29 cellular contexts compared by ENCODE assay signal in genomic region chr1:228739826-228740225, GRCh38. TPM values are rescaled to one million over a fixed set of nuclear protein-coding genes. Genes with fewer than 3 reads are reported as not detected.
DNase-seq lines count a peak whose midpoint lies in the region; ATAC-seq and TF ChIP-seq lines count a peak whose summit lies in the region.
"Had no signal": no experiment of that assay in that cellular context is flagged by ENCODE, and none has a peak within 500 bp of the region (broad histone marks: within the 10 kb centered on the region; RNA-seq: fewer than 3 reads in every experiment).

No MANE protein-coding gene starts in this region.

- POLR2A ChIA-PET in MCF 10A (lab: Yijun Ruan, JAX) = interaction anchor here (0.7 to 1.8 kb wide), 3 partner anchors 11 to 488 kb away, joined by 3 to 5 read pairs (median 3); no protein-coding TSS in a partner anchor
- POLR2A ChIA-PET in activated CD8-positive, alpha-beta T cell treated with anti-CD3 and anti-CD28 coated beads for 36 hours (lab: Charles Lee) = no interaction called here

- H3K36me3 Mint-ChIP-seq in MCF 10A (ENCODE audit: insufficient read depth, unreplicated experiment) = peaks cover 9% of the 10 kb centered on the region
- H3K36me3 Mint-ChIP-seq in activated CD8-positive, alpha-beta T cell treated with anti-CD3 and anti-CD28 coated beads for 36 hours (ENCODE audit: low read depth) = no peaks in the 10 kb centered on the region

- H3K9me3 ChIP-seq in breast epithelium = no peaks in the 10 kb centered on the region
- H3K9me3 ChIP-seq in gastroesophageal sphincter = no peaks in the 10 kb centered on the region
- H3K9me3 ChIP-seq in testis = no peaks in the 10 kb centered on the region
- H3K9me3 ChIP-seq: adrenal gland, colonic mucosa had no signal

- H3K9me3 Mint-ChIP-seq in MCF 10A (ENCODE audit: unreplicated experiment) = no peaks in the 10 kb centered on the region
- H3K9me3 Mint-ChIP-seq in activated CD8-positive, alpha-beta T cell treated with anti-CD3 and anti-CD28 coated beads for 36 hours = no peaks in the 10 kb centered on the region
- H3K9me3 Mint-ChIP-seq: activated CD4-positive, alpha-beta T cell treated with anti-CD3 and anti-CD28 coated beads, Interleukin-2, amount 10 ng/mL, durations not matched to agents 24 days and 14 days; effector memory CD8-positive, alpha-beta T cell had no signal

- H3K27me3 ChIP-seq in breast epithelium (no peaks in the 10 kb centered on the region), gastroesophageal sphincter (no peaks in the 10 kb centered on the region), testis (no peaks in the 10 kb centered on the region)
- H3K27me3 ChIP-seq: adrenal gland, colonic mucosa had no signal

- H3K4me1 ChIP-seq in breast epithelium (peaks cover 0 to 2% of the 10 kb centered on the region in 2 donors), gastroesophageal sphincter (peaks cover 0 to 50% (median 6%) of the 10 kb centered on the region in 3 donors), testis (peaks cover 29% of the 10 kb centered on the region)
- H3K4me1 ChIP-seq: colonic mucosa, foreskin keratinocyte had no signal

- ATAC-seq in gastroesophageal sphincter = no peak
- no peak for ATAC-seq in activated CD8-positive, alpha-beta T cell treated with anti-CD3 and anti-CD28 coated beads for 36 hours
- ATAC-seq: effector memory CD8-positive, alpha-beta T cell; foreskin keratinocyte; left colon; Panc1 had no signal

- intact Hi-C loops in breast epithelium (cut with DNase I; ENCODE audit: low total_unique reads) = loop anchor here (10.0 kb wide), 1 partner anchor 825 kb away; no protein-coding TSS in a partner anchor
- intact Hi-C loops in MCF 10A (cut with micrococcal nuclease) = loop anchor here (5.0 to 10.0 kb wide), 3 partner anchors 162 to 377 kb away; no protein-coding TSS in a partner anchor
- intact Hi-C loops in activated CD8-positive, alpha-beta T cell treated with anti-CD3 and anti-CD28 coated beads for 36 hours (cut with micrococcal nuclease) = no loop called here
- intact Hi-C loops in testis (cut with DNase I; ENCODE audit: low total_unique reads) = loop anchor here (10.0 kb wide), 1 partner anchor 485 kb away; no protein-coding TSS in a partner anchor

- H3K36me3 ChIP-seq in breast epithelium (peaks cover 16% of the 10 kb centered on the region), gastroesophageal sphincter (peaks cover 0 to 64% of the 10 kb centered on the region in 2 donors), testis (ENCODE audit: low read depth, missing control alignments) (no peaks in the 10 kb centered on the region)
- H3K36me3 ChIP-seq: colonic mucosa, WERI-Rb-1 had no signal

- no peak for TF ChIP-seq EP300 in gastroesophageal sphincter (IDR thresholded peaks at IDR 0.05)

- H3K27ac ChIP-seq in breast epithelium (peak overlapping the region; percentile 1 to 94), gastroesophageal sphincter (peak overlapping the region in 3 of 4 donors; percentile 22 to 96 (median 94)), testis (no peak overlapping the region)
- H3K27ac ChIP-seq: colonic mucosa, foreskin keratinocyte, WERI-Rb-1 had no signal

- no peak overlapping the region for H3K4me3 Mint-ChIP-seq in MCF 10A (ENCODE audit: unreplicated experiment)
- no peak overlapping the region for H3K4me3 Mint-ChIP-seq in activated CD8-positive, alpha-beta T cell treated with anti-CD3 and anti-CD28 coated beads for 36 hours
- H3K4me3 Mint-ChIP-seq: activated CD4-positive, alpha-beta T cell treated with anti-CD3 and anti-CD28 coated beads, Interleukin-2, amount 10 ng/mL, durations not matched to agents 24 days and 14 days; effector memory CD8-positive, alpha-beta T cell had no signal

- no TSS peak for BruUV-seq in MCF 10A (replicated peaks; lab: Mats Ljungman, UMichigan)

- WGBS in gastroesophageal sphincter (ENCODE audit: low coverage in 1 of 2), 2 donors = 55 to 70% methylated on average over 3 to 4 of the region's 4 CpGs
- 76 to 77% methylated on average over 4 of the region's 4 CpGs for WGBS in testis, 2 donors

- CTCF ChIA-PET in MCF 10A (lab: Yijun Ruan, JAX) = interaction anchor here (0.7 to 7.4 kb wide), 2 partner anchors 217 to 487 kb away, joined by 3 to 95 read pairs; no protein-coding TSS in a partner anchor
- CTCF ChIA-PET in activated CD8-positive, alpha-beta T cell treated with anti-CD3 and anti-CD28 coated beads for 36 hours (lab: Charles Lee) = no interaction called here

- no peak for TF ChIP-seq POLR2A in breast epithelium (IDR thresholded peaks at IDR 0.05)
- TF ChIP-seq POLR2A in gastroesophageal sphincter (IDR thresholded peaks at IDR 0.05) = no peak
- no peak for TF ChIP-seq POLR2A in testis (IDR thresholded peaks at IDR 0.05)

- H3K27me3 Mint-ChIP-seq in MCF 10A (ENCODE audit: insufficient read depth, unreplicated experiment) = no peaks in the 10 kb centered on the region
- no peaks in the 10 kb centered on the region for H3K27me3 Mint-ChIP-seq in activated CD8-positive, alpha-beta T cell treated with anti-CD3 and anti-CD28 coated beads for 36 hours
- H3K27me3 Mint-ChIP-seq: effector memory CD8-positive, alpha-beta T cell had no signal

- DNase-seq in breast epithelium (ENCODE audit: low spot score in 2 of 2) (no peak), MCF 10A (ENCODE audit: unreplicated experiment) (no peak), pons (ENCODE audit: low spot score) (peak; percentile 29), GM10266 (ENCODE audit: extremely low spot score) (no peak), testis (no peak), MV-4-11 (lab: John Stamatoyannopoulos, UW) (no peak)
- no peak for DNase-seq in activated CD8-positive, alpha-beta T cell treated with anti-CD3 and anti-CD28 coated beads for 36 hours
- DNase-seq: activated CD4-positive, alpha-beta T cell treated with anti-CD3 and anti-CD28 coated beads, Interleukin-2, amount 10 ng/mL, durations not matched to agents 24 days and 14 days; activated naive CD4-positive, alpha-beta T cell; activated T-cell treated with anti-CD3 and anti-CD28 coated beads, Interleukin-2, amount 50 U/mL, for 48 hours; adrenal gland; colonic mucosa; DMS153; effector memory CD8-positive, alpha-beta T cell; foreskin keratinocyte; GOT3; IMR-90; left colon; mesenchymal stem cell; NCI-H1048; NCI-H1694; NCI-H510A treated with DMSO at 0.1 percent for 48 hours; nucleus accumbens; SHP77 treated with DMSO at 0.1 percent for 48 hours; stimulated activated CD4-positive, alpha-beta T cell treated with anti-CD3 and anti-CD28 coated beads, Interleukin-1b, Interleukin-23, amount 100 ng/mL, for 48 hours; T-helper 9 cell; WERI-Rb-1 had no signal

- TF ChIP-seq CTCF in breast epithelium (IDR thresholded peaks at IDR 0.05) (no peak), MCF 10A (IDR thresholded peaks at IDR 0.05; ENCODE audit: unreplicated experiment) (no peak), gastroesophageal sphincter (IDR thresholded peaks at IDR 0.05) (no peak), GM10266 (IDR thresholded peaks at IDR 0.05; ENCODE audit: control insufficient read depth, insufficient read depth, low read depth, missing control alignments) (no peak), testis (IDR thresholded peaks at IDR 0.05) (no peak)
- no peak for TF ChIP-seq CTCF in activated CD8-positive, alpha-beta T cell treated with anti-CD3 and anti-CD28 coated beads for 36 hours (IDR thresholded peaks at IDR 0.05)

- H3K4me3 ChIP-seq in breast epithelium (peak overlapping the region in 1 of 3 donors; percentile 84), gastroesophageal sphincter (no peak overlapping the region), testis (no peak overlapping the region)
- H3K4me3 ChIP-seq: adrenal gland, colonic mucosa had no signal

- H3K27ac Mint-ChIP-seq in MCF 10A (ENCODE audit: low read depth, unreplicated experiment) = no peak overlapping the region
- H3K27ac Mint-ChIP-seq in activated CD8-positive, alpha-beta T cell treated with anti-CD3 and anti-CD28 coated beads for 36 hours = no peak overlapping the region
- H3K27ac Mint-ChIP-seq: activated CD4-positive, alpha-beta T cell treated with anti-CD3 and anti-CD28 coated beads, Interleukin-2, amount 10 ng/mL, durations not matched to agents 24 days and 14 days had no signal

- H3K4me1 Mint-ChIP-seq in MCF 10A (ENCODE audit: insufficient read depth, unreplicated experiment) = peaks cover 12% of the 10 kb centered on the region
- peaks cover 5% of the 10 kb centered on the region for H3K4me1 Mint-ChIP-seq in activated CD8-positive, alpha-beta T cell treated with anti-CD3 and anti-CD28 coated beads for 36 hours (ENCODE audit: low read depth)

RNA-seq across cellular contexts. Expression of gene RHOU, which starts 4.5 kb away (rescaled TPM):
- total RNA-seq in breast epithelium (10 to 100 TPM; 28.8 to 31.5 (median 29.7) TPM), MCF 10A (2022) (2.1 and 3.6 TPM in 2 replicates), gastroesophageal sphincter (10 to 100 TPM; 16.3 to 53.0 (median 31.0) TPM), testis (10 to 100 TPM; 31.0 to 33.6 TPM)
- 1 to 10 TPM; 1.2 TPM for total RNA-seq in activated CD8-positive, alpha-beta T cell treated with anti-CD3 and anti-CD28 coated beads for 36 hours
- 32.6 TPM for polyA plus RNA-seq in testis (ENCODE audit: insufficient read depth, low read depth, low replicate concordance)

Comparison
In these comparisons a context has a peak if more than half of its experiments do, and no peak if none do; other contexts are left out.
1. H3K27ac ChIP-seq: peak in breast epithelium (2 of 2) and gastroesophageal sphincter (3 of 4); none in testis (0 of 2).